ENCODE assay signal across 8 cellular contexts in genomic region chr2:27217173-27218121, GRCh38. TPM values are rescaled to one million over a fixed set of nuclear protein-coding genes. Genes with fewer than 3 reads are reported as not detected.
DNase-seq lines count a peak whose midpoint lies in the region; ATAC-seq and TF ChIP-seq lines count a peak whose summit lies in the region.

TSS of gene CAD (plus strand) at chr2:27217369. CDS start at chr2:27217552, 183 bp downstream.

- H3K36me3 ChIP-seq in DOHH2 (ENCODE audit: control insufficient read depth, low read length) = peaks cover 89% of the 10 kb centered on the region

- H3K27me3 Mint-ChIP-seq in nephron progenitor cell (ENCODE audit: low read depth, poor library complexity) = peaks cover 3% of the 10 kb centered on the region
- no peaks in the 10 kb centered on the region for H3K27me3 Mint-ChIP-seq in stimulated activated naive CD8-positive, alpha-beta T cell treated with anti-CD3 and anti-CD28 coated beads, Interleukin-15, amount 100 ng/mL, for 72 hours

- H3K4me1 Mint-ChIP-seq in nephron progenitor cell = peaks cover 48% of the 10 kb centered on the region
- peaks cover 67% of the 10 kb centered on the region for H3K4me1 Mint-ChIP-seq in stimulated activated naive CD8-positive, alpha-beta T cell treated with anti-CD3 and anti-CD28 coated beads, Interleukin-15, amount 100 ng/mL, for 72 hours

- ATAC-seq in GM21825 (IDR thresholded peaks at IDR 0.05; ENCODE audit: unreplicated experiment) = peak; percentile 80
- ATAC-seq in stimulated activated naive CD8-positive, alpha-beta T cell treated with anti-CD3 and anti-CD28 coated beads, Interleukin-15, amount 100 ng/mL, for 72 hours = peak; percentile 93

- peak within 1 kb of the TSS; percentile 98 for H3K4me2 ChIP-seq in DOHH2 (ENCODE audit: low read length)

- no peaks in the 10 kb centered on the region for H4K20me1 ChIP-seq in DOHH2 (ENCODE audit: control insufficient read depth, insufficient read depth, low read depth, low read length)

- H3F3A ChIP-seq in DOHH2 (ENCODE audit: control insufficient read depth, insufficient read depth) = peaks cover 22% of the 10 kb centered on the region

- peak; percentile 84 for TF ChIP-seq POLR2A in Raji (IDR thresholded peaks at IDR 0.05; ENCODE audit: insufficient read depth, low read depth, low read length)

- peak within 1 kb of the TSS; percentile 96 for H3K27ac Mint-ChIP-seq in nephron progenitor cell
- H3K27ac Mint-ChIP-seq in stimulated activated naive CD8-positive, alpha-beta T cell treated with anti-CD3 and anti-CD28 coated beads, Interleukin-15, amount 100 ng/mL, for 72 hours = peak within 1 kb of the TSS; percentile 92 to 98

- H3K9me2 ChIP-seq in DOHH2 (replicated peaks; ENCODE audit: control insufficient read depth, low read length) = no peaks in the 10 kb centered on the region

- DNase-seq in LHCN-M2 (ENCODE audit: low read depth) (peak; percentile 86), fibroblast of pulmonary artery (ENCODE audit: low read depth) (peak; percentile 84), nephron progenitor cell (peak; percentile 92)
- DNase-seq in activated T-helper 9 cell treated with anti-CD3 and anti-CD28 coated beads, Interleukin-2, amount 50 U/mL, for 16 hours (ENCODE audit: low read depth) = peak; percentile 82
- peak; percentile 74 to 87 for DNase-seq in stimulated activated naive CD8-positive, alpha-beta T cell treated with anti-CD3 and anti-CD28 coated beads, Interleukin-15, amount 100 ng/mL, for 72 hours

- peaks cover 49% of the 10 kb centered on the region for H3K79me2 ChIP-seq in DOHH2 (ENCODE audit: control insufficient read depth, low read length)

- H3K27ac ChIP-seq in DOHH2 (ENCODE audit: low read depth, low read length) = peak within 1 kb of the TSS; percentile 78

- TF ChIP-seq CTCF in DOHH2 (IDR thresholded peaks at IDR 0.05; ENCODE audit: low read depth, low read length, poor library complexity, severe bottlenecking) (peak; percentile 22), fibroblast of pulmonary artery (IDR thresholded peaks at IDR 0.05; ENCODE audit: low read length, missing control alignments) (no peak), nephron progenitor cell (IDR thresholded peaks at IDR 0.05) (no peak)

- H3K4me3 ChIP-seq in DOHH2 (ENCODE audit: low read length) = peak within 1 kb of the TSS; percentile 92
- peak within 1 kb of the TSS; percentile 81 for H3K4me3 ChIP-seq in fibroblast of pulmonary artery (replicated peaks; ENCODE audit: low read depth, low read length)

- no peaks in the 10 kb centered on the region for H3K9me3 ChIP-seq in DOHH2 (ENCODE audit: control insufficient read depth, insufficient read depth, low read length)

- H3K27me3 ChIP-seq in DOHH2 (ENCODE audit: control insufficient read depth, low read length) = no peaks in the 10 kb centered on the region

- H3K9me3 Mint-ChIP-seq in nephron progenitor cell = no peaks in the 10 kb centered on the region
- no peaks in the 10 kb centered on the region for H3K9me3 Mint-ChIP-seq in stimulated activated naive CD8-positive, alpha-beta T cell treated with anti-CD3 and anti-CD28 coated beads, Interleukin-15, amount 100 ng/mL, for 72 hours

- H3K36me3 Mint-ChIP-seq in nephron progenitor cell (ENCODE audit: low read depth) = peaks cover 41% of the 10 kb centered on the region

- H3K4me3 Mint-ChIP-seq in nephron progenitor cell = peak within 1 kb of the TSS; percentile 88
- peak within 1 kb of the TSS; percentile 95 to 99 for H3K4me3 Mint-ChIP-seq in stimulated activated naive CD8-positive, alpha-beta T cell treated with anti-CD3 and anti-CD28 coated beads, Interleukin-15, amount 100 ng/mL, for 72 hours

- H3K4me1 ChIP-seq in DOHH2 (ENCODE audit: control insufficient read depth, low read length) = peaks cover 50% of the 10 kb centered on the region

RNA-seq across cellular contexts. Expression of gene CAD, which starts in this region (rescaled TPM):
- 42.7 and 44.5 TPM in 2 replicates for total RNA-seq in LHCN-M2 (2014; rRNA removed)
- 34.7 TPM for polyA plus RNA-seq in LHCN-M2 (2012)

Comparison
In these comparisons a context has a peak if more than half of its experiments do, and no peak if none do; other contexts are left out.
1. Peak in every context shown above with its lines: DNase-seq, ATAC-seq, H3K4me3 ChIP-seq and H3K27ac ChIP-seq.